8 cellular contexts compared by ENCODE assay signal in the genomic region with DNA sequence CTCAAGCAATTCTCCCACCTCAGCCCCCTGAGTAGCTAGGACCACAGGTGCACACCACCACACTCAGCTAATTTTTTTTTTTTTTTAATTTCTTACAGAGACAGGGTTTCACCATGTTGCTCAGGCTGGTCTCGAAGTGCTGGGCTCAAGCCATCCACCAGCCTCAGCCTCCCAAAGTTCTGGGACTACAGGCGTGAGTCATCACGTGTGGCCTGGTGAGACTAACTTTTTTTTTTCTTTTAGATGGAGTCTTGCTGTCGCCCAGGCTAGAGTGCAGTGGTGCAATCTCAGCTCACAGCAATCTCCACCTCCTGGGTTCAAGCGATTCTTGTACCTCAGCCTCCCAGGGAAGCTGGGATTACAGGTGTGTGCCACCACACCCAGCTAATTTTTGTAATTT. TPM values are rescaled to one million over a fixed set of nuclear protein-coding genes. Genes with fewer than 3 reads are reported as not detected.
DNase-seq lines count a peak whose midpoint lies in the region; ATAC-seq and TF ChIP-seq lines count a peak whose summit lies in the region.
"Not testable (repeated sequence)": the region's sequence is repeated elsewhere in the genome, so short reads cannot be mapped to it uniquely, and the experiment has no call there.

No MANE protein-coding gene starts in this region.

- not testable (repeated sequence) for H3K4me3 Mint-ChIP-seq in MCF 10A (ENCODE audit: unreplicated experiment)

- not testable (repeated sequence) for H3K9me2 ChIP-seq in GM23248 (ENCODE audit: insufficient read depth); PC-3 (replicated peaks; ENCODE audit: low read length)

- H4K20me1 ChIP-seq in GM23248 (ENCODE audit: insufficient read depth); PC-3 (ENCODE audit: low read length): not testable (repeated sequence)

- not testable (repeated sequence) for H3K79me2 ChIP-seq in GM23248 (ENCODE audit: insufficient read depth); PC-3 (ENCODE audit: low read length)

- peaks cover 11% of the 10 kb centered on the region for H3K9me3 Mint-ChIP-seq in MCF 10A (ENCODE audit: unreplicated experiment)

- 28 to 36% methylated on average over 5 of the region's 5 CpGs for WGBS in GM23248 (ENCODE audit: low coverage in 1 of 2, low lambda C conversion rate in 2 of 2, missing lambda C conversion rate in 2 of 2), 2 experiments

- not testable (repeated sequence) for H3K27me3 ChIP-seq in GM23248 (replicated peaks; ENCODE audit: insufficient read depth); MG63; PC-3 (ENCODE audit: low read length); adipocyte (replicated peaks; ENCODE audit: control insufficient read depth, insufficient read depth, low read length)

- H3K27ac Mint-ChIP-seq in MCF 10A (ENCODE audit: low read depth, unreplicated experiment), result not testable (repeated sequence)

- not testable (repeated sequence) for H3K4me3 ChIP-seq in GM23248; MG63; PC-3 (ENCODE audit: low read length); adipocyte (ENCODE audit: low read length)

- intact Hi-C loops in PC-3 (cut with micrococcal nuclease); MCF 10A (cut with micrococcal nuclease): not testable (repeated sequence)

- not testable (repeated sequence) for H3K4me2 ChIP-seq in GM23248 (ENCODE audit: unreplicated experiment); PC-3 (ENCODE audit: low read length)

- not testable (repeated sequence) for H3K27ac ChIP-seq in GM23248; PC-3 (ENCODE audit: low read length)

- not testable (repeated sequence) for H3K27me3 Mint-ChIP-seq in MCF 10A (ENCODE audit: insufficient read depth, unreplicated experiment)

- CTCF ChIA-PET in PC-3 (lab: Charles Lee), result interaction anchor here (0.5 kb wide), 1 partner anchor 37 kb away, joined by 8 read pairs; no protein-coding TSS in a partner anchor
- CTCF ChIA-PET in MCF 10A (lab: Yijun Ruan, JAX), result interaction anchor here (1.0 to 2.5 kb wide), 2 partner anchors 11 to 13 kb away, joined by 3 to 10 read pairs; no protein-coding TSS in a partner anchor

- not testable (repeated sequence) for TF ChIP-seq CTCF in PC-3 (conservative IDR thresholded peaks at IDR 0.05; ENCODE audit: low read depth, low read length); MCF 10A (IDR thresholded peaks at IDR 0.05; ENCODE audit: unreplicated experiment)

- ATAC-seq in PC-3, result not testable (repeated sequence)

- not testable (repeated sequence) for BruUV-seq in PC-3 (replicated peaks; lab: Mats Ljungman, UMichigan); MCF 10A (replicated peaks; lab: Mats Ljungman, UMichigan)

- in situ Hi-C loops in GM23248 (cut with MboI), result not testable (repeated sequence)

- not testable (repeated sequence) for H3K4me1 ChIP-seq in GM23248 (ENCODE audit: insufficient read depth); PC-3 (ENCODE audit: insufficient read depth, low read length); adipocyte (ENCODE audit: control insufficient read depth, insufficient read depth, low read length)

- H3K9ac ChIP-seq in GM23248; PC-3 (ENCODE audit: low read length); adipocyte (ENCODE audit: low read length): not testable (repeated sequence)

- not testable (repeated sequence) for H3K9me3 ChIP-seq in GM23248 (ENCODE audit: low read depth); MG63; PC-3 (ENCODE audit: low read length); adipocyte (ENCODE audit: control insufficient read depth, low read length)

- H3K36me3 ChIP-seq in GM23248 (ENCODE audit: low read depth); MG63; PC-3 (ENCODE audit: low read depth, low read length); adipocyte (ENCODE audit: control insufficient read depth, insufficient read depth, low read length, severe bottlenecking): not testable (repeated sequence)

- not testable (repeated sequence) for H3F3A ChIP-seq in GM23248 (ENCODE audit: insufficient read depth); PC-3 (ENCODE audit: low read length, unreplicated experiment)

- not testable (repeated sequence) for H3K4me1 Mint-ChIP-seq in MCF 10A (ENCODE audit: insufficient read depth, unreplicated experiment)

- DNase-seq in A172 (ENCODE audit: low spot score) (peak; percentile 39), GM23248 (peak; percentile 73), MG63 (peak; percentile 49), PC-3 (peak; percentile 14), adipocyte (ENCODE audit: low read depth) (peak; percentile 11), MCF 10A (ENCODE audit: unreplicated experiment) (peak; percentile 42), fibroblast of peridontal ligament (ENCODE audit: extremely low read depth) (peak; percentile 12), iris pigment epithelial cell (ENCODE audit: low read depth) (peak; percentile 54)

- not testable (repeated sequence) for H3K36me3 Mint-ChIP-seq in MCF 10A (ENCODE audit: insufficient read depth, unreplicated experiment)

- POLR2A ChIA-PET in PC-3 (lab: Charles Lee; ENCODE audit: unreplicated experiment); MCF 10A (lab: Yijun Ruan, JAX): not testable (repeated sequence)

- not testable (repeated sequence) for H2AFZ ChIP-seq in GM23248; PC-3 (ENCODE audit: low read length)

RNA-seq across cellular contexts. Expression of gene ZBTB46, which starts 31.9 kb away (rescaled TPM):
- total RNA-seq in A172 (2014; rRNA removed; shearing (Covaris generic)), result 6.8 and 10.3 TPM in 2 replicates
- total RNA-seq in GM23248 (2014; rRNA removed; shearing (Covaris generic)), result 1.9 and 3.9 TPM in 2 replicates
- polyA plus RNA-seq in GM23248 (2016; fragmentation: Nextera tagmentation; extraction: Ambion mirVana), result 0.33 and 0.38 TPM in 2 replicates
- 5.5 and 15.9 TPM in 2 replicates for total RNA-seq in MG63 (2014; rRNA removed; shearing (Covaris generic); ENCODE audit: low replicate concordance)
- 2.8 and 7.3 TPM in 2 replicates for total RNA-seq in PC-3 (2014; rRNA removed)
- 0.63 and 0.71 TPM in 2 replicates for total RNA-seq in MCF 10A (2022)

RNA-seq across cellular contexts. Expression of gene SLC2A4RG, which starts 59.6 kb away (rescaled TPM):
- total RNA-seq in A172 (2014; rRNA removed; shearing (Covaris generic)), result 88.0 and 97.9 TPM in 2 replicates
- 63.9 and 64.9 TPM in 2 replicates for total RNA-seq in GM23248 (2014; rRNA removed; shearing (Covaris generic))
- 21.3 and 22.7 TPM in 2 replicates for polyA plus RNA-seq in GM23248 (2016; fragmentation: Nextera tagmentation; extraction: Ambion mirVana)
- total RNA-seq in MG63 (2014; rRNA removed; shearing (Covaris generic); ENCODE audit: low replicate concordance), result 49.0 and 123 TPM in 2 replicates
- total RNA-seq in PC-3 (2014; rRNA removed), result 116 TPM in 2 replicates
- total RNA-seq in MCF 10A (2022), result 85.0 and 105 TPM in 2 replicates

Comparison
In these comparisons a context has a peak if more than half of its experiments do, and no peak if none do; other contexts are left out.
1. DNase-seq: peak in every context shown above with its lines; median percentile 73 in GM23248; 54 in iris pigment epithelial cell; 49 in MG63; 42 in MCF 10A; 39 in A172; 14 in PC-3; 12 in fibroblast of peridontal ligament; 11 in adipocyte.